8 cellular contexts compared by ENCODE assay signal in genomic region chr3:123642182-123642956, GRCh38. TPM values are rescaled to one million over a fixed set of nuclear protein-coding genes. Genes with fewer than 3 reads are reported as not detected.
DNase-seq lines count a peak whose midpoint lies in the region; ATAC-seq and TF ChIP-seq lines count a peak whose summit lies in the region.

No MANE protein-coding gene starts in this region.

- H3K79me2 ChIP-seq in PC-3 (ENCODE audit: low read length) (no peaks in the 10 kb centered on the region), parathyroid adenoma (no peaks in the 10 kb centered on the region)

- TF ChIP-seq CTCF in PC-3 (conservative IDR thresholded peaks at IDR 0.05; ENCODE audit: low read depth, low read length) (peak; percentile 99), parathyroid adenoma (IDR thresholded peaks at IDR 0.05) (peak; percentile 67)

- H3F3A ChIP-seq in PC-3 (ENCODE audit: low read length, unreplicated experiment): no peaks in the 10 kb centered on the region

- H2AFZ ChIP-seq in PC-3 (ENCODE audit: low read length) (no peak overlapping the region), parathyroid adenoma (no peak overlapping the region)

- no peaks in the 10 kb centered on the region for H3K27me3 Mint-ChIP-seq in activated T-cell treated with anti-CD3 and anti-CD28 coated beads, Interleukin-2, amount 50 U/mL, for 72 hours (ENCODE audit: low read depth)

- no peaks in the 10 kb centered on the region for H3K27me3 ChIP-seq in PC-3 (ENCODE audit: low read length)
- H3K27me3 ChIP-seq in parathyroid adenoma (ENCODE audit: control insufficient read depth, insufficient read depth, low read length): no peaks in the 10 kb centered on the region

- no peaks in the 10 kb centered on the region for H3K9me3 ChIP-seq in PC-3 (ENCODE audit: low read length)
- no peaks in the 10 kb centered on the region for H3K9me3 ChIP-seq in parathyroid adenoma (ENCODE audit: control insufficient read depth, low read length)

- ATAC-seq in GM21529 (IDR thresholded peaks at IDR 0.05; ENCODE audit: unreplicated experiment) (peak; percentile 92), PC-3 (peak; percentile 98), GM19452 (IDR thresholded peaks at IDR 0.05; ENCODE audit: unreplicated experiment) (no peak)
- ATAC-seq in activated T-cell treated with anti-CD3 and anti-CD28 coated beads, Interleukin-2, amount 50 U/mL, for 72 hours (replicated peaks in 1 of 2): peak; percentile 83 to 89

- peak; percentile 93 for DNase-seq in EL
- DNase-seq in HUDEP-2 (lab: John Stamatoyannopoulos, UW; ENCODE audit: unreplicated experiment in 76 of 76): peak in 74 of 76 experiments; percentile 19 to 92 (median 75)
- DNase-seq in PC-3: peak; percentile 92
- peak; percentile 61 to 69 for DNase-seq in activated T-cell treated with anti-CD3 and anti-CD28 coated beads, Interleukin-2, amount 50 U/mL, for 72 hours
- peak; percentile 61 for DNase-seq in globus pallidus (ENCODE audit: low spot score)

- CTCF ChIA-PET in PC-3 (lab: Charles Lee): interaction anchor here (0.6 to 1.2 kb wide), 9 partner anchors 10 to 391 kb away, joined by 3 to 9 read pairs (median 3); partner anchors contain the start of gene KALRN

- no peaks in the 10 kb centered on the region for H4K20me1 ChIP-seq in PC-3 (ENCODE audit: low read length)

- BruUV-seq in PC-3 (replicated peaks; lab: Mats Ljungman, UMichigan): no TSS peak

- POLR2A ChIA-PET in PC-3 (lab: Charles Lee; ENCODE audit: unreplicated experiment): no interaction called here

- H3K9me3 Mint-ChIP-seq in activated T-cell treated with anti-CD3 and anti-CD28 coated beads, Interleukin-2, amount 50 U/mL, for 72 hours: no peaks in the 10 kb centered on the region

- H3K9ac ChIP-seq in PC-3 (ENCODE audit: low read length) (no peak overlapping the region), parathyroid adenoma (no peak overlapping the region)

- H3K4me1 Mint-ChIP-seq in activated T-cell treated with anti-CD3 and anti-CD28 coated beads, Interleukin-2, amount 50 U/mL, for 72 hours (ENCODE audit: low read depth): no peaks in the 10 kb centered on the region

- no peaks in the 10 kb centered on the region for H3K36me3 ChIP-seq in PC-3 (ENCODE audit: low read depth, low read length)
- no peaks in the 10 kb centered on the region for H3K36me3 ChIP-seq in parathyroid adenoma (ENCODE audit: control insufficient read depth, insufficient read depth, low read length)

- H3K4me1 ChIP-seq in PC-3 (ENCODE audit: insufficient read depth, low read length): peaks cover 3% of the 10 kb centered on the region; the same call in 1 of the 2 replicates
- H3K4me1 ChIP-seq in parathyroid adenoma: no peaks in the 10 kb centered on the region

- H3K36me3 Mint-ChIP-seq in activated T-cell treated with anti-CD3 and anti-CD28 coated beads, Interleukin-2, amount 50 U/mL, for 72 hours (ENCODE audit: insufficient read depth in 2 of 2): no peaks in the 10 kb centered on the region

- intact Hi-C loops in PC-3 (cut with micrococcal nuclease): loop anchor here (5.0 kb wide), 1 partner anchor 55 kb away; the partner anchor contains the start of gene HACD2

- no peak overlapping the region for H3K27ac Mint-ChIP-seq in activated T-cell treated with anti-CD3 and anti-CD28 coated beads, Interleukin-2, amount 50 U/mL, for 72 hours

- H3K4me2 ChIP-seq in PC-3 (ENCODE audit: low read length) (no peak overlapping the region), parathyroid adenoma (ENCODE audit: low read length) (no peak overlapping the region)

- H3K4me3 Mint-ChIP-seq in activated T-cell treated with anti-CD3 and anti-CD28 coated beads, Interleukin-2, amount 50 U/mL, for 72 hours: no peak overlapping the region

- H3K4me3 ChIP-seq in PC-3 (ENCODE audit: low read length) (no peak overlapping the region), parathyroid adenoma (ENCODE audit: low read depth, low read length) (no peak overlapping the region)

- no peaks in the 10 kb centered on the region for H3K9me2 ChIP-seq in PC-3 (replicated peaks; ENCODE audit: low read length)

- H3K27ac ChIP-seq in PC-3 (ENCODE audit: low read length): no peak overlapping the region
- H3K27ac ChIP-seq in parathyroid adenoma: no peak overlapping the region

RNA-seq across cellular contexts. Expression of gene HACD2, which starts 57.5 kb away (rescaled TPM):
- total RNA-seq in PC-3 (2014; rRNA removed): 43.8 and 47.3 TPM in 2 replicates
- total RNA-seq in activated T-cell treated with anti-CD3 and anti-CD28 coated beads, Interleukin-2, amount 50 U/mL, for 72 hours: 10 to 100 TPM; 27.1 to 30.0 TPM
